ENCODE assay signal across 9 cellular contexts in genomic region chr20:36399147-36399968, GRCh38.
DNase-seq lines count a peak whose midpoint lies in the region; ATAC-seq and TF ChIP-seq lines count a peak whose summit lies in the region.
"Had no signal": no experiment of that assay in that cellular context is flagged by ENCODE, and none has a peak within 500 bp of the region (broad histone marks: within the 10 kb centered on the region; RNA-seq: fewer than 3 reads in every experiment).

No MANE protein-coding gene starts in this region.

- no peak overlapping the region for H3K4me3 ChIP-seq in choroid plexus epithelial cell (ENCODE audit: low read depth, low read length)
- H3K4me3 ChIP-seq: BLaER1 had no signal

- ATAC-seq in HG03521 (IDR thresholded peaks at IDR 0.05; ENCODE audit: unreplicated experiment): no peak

- peak; percentile 66 for TF ChIP-seq CTCF in choroid plexus epithelial cell (conservative IDR thresholded peaks at IDR 0.05; ENCODE audit: low read depth, low read length)

- DNase-seq in NCI-H1105 treated with DMSO at 0.1 percent for 48 hours (lab: John Stamatoyannopoulos, UW): peak; percentile 34
- no peak for DNase-seq in NCI-H1105 (lab: John Stamatoyannopoulos, UW)
- DNase-seq in HuH-7 (ENCODE audit: low spot score): peak; percentile 89
- peak; percentile 78 for DNase-seq in SK-N-DZ (ENCODE audit: low spot score)
- DNase-seq in choroid plexus epithelial cell (ENCODE audit: low read depth): peak; percentile 56
- peak; percentile 26 for DNase-seq in occipital lobe (lab: John Stamatoyannopoulos, UW)
- DNase-seq in NCI-H187 treated with DMSO at 0.1 percent for 48 hours (lab: John Stamatoyannopoulos, UW): no peak

Comparison
In these comparisons a context has a peak if more than half of its experiments do, and no peak if none do; other contexts are left out.
1. DNase-seq: peak in NCI-H1105 treated with DMSO at 0.1 percent for 48 hours (single experiment), HuH-7 (single experiment), SK-N-DZ (single experiment), choroid plexus epithelial cell (single experiment) and occipital lobe (single experiment); none in NCI-H1105 (single experiment) and NCI-H187 treated with DMSO at 0.1 percent for 48 hours (single experiment).